In the genomic region with DNA sequence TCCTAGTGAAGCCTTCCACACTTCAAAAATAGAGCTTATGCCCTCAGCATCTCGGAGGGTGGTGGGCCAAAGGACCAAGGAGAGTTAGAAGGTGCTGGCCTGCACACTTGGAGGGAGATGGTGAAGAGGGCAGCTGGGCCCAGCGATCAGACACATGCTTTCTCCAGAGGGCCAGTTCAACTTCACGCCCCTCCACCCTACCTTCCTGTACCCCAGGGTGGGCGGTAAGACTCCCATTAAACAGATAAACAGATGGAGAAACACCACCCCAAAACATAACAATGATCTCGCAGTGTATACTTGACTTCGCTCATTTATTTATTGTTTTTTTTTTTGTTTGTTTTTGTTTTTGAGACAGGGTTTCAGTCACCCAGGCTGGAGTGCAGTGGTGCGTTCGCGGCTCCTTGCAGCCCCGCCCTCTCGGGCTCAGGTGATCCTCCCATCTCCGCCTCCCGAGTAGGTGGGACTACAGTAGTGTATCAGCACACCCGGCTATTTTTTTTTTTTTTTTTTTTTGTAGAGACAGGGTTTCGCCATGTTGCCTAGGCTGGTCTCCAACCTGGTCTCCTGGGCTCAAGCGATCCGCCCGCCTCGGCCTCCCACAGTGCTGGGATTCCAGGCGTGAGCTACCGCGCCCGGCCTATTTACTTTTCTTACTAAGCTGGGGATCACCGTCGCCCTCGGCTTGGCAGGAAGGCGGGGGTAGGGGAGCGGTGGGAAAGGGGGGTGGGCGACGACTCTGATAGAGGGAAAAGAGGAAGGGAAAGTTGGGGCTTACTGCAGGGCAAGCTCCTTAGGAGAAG, we compare ENCODE assay signal across 1 cellular context.
TF ChIP-seq lines count a peak whose summit lies in the region.

No MANE protein-coding gene starts in this region.

TF ChIP-seq in GM12878, 131 proteins besides CTCF, POLR2A, EP300 and RAD21 (continues in another document):
- TF ChIP-seq BCL11A (IDR thresholded peaks at IDR 0.05; ENCODE audit: low read depth, low read length) (no peak), BHLHE40 (IDR thresholded peaks at IDR 0.05; ENCODE audit: borderline replicate concordance in 1 of 2, low read depth in 2 of 2, low read length in 1 of 2) (0 out of 4 replicates have a peak, but pooled peaks of 1 of the 2 experiments have one; percentile 38), MEF2A (IDR thresholded peaks at IDR 0.05; ENCODE audit: insufficient read depth, low read depth, low read length) (no peak), MLLT1 (IDR thresholded peaks at IDR 0.05) (0 out of 2 replicates have a peak, but pooled peaks have one; percentile 42), WRNIP1 (IDR thresholded peaks at IDR 0.05; ENCODE audit: borderline replicate concordance, low read depth, low read length) (no peak), NBN (IDR thresholded peaks at IDR 0.05) (0 out of 2 replicates have a peak, but pooled peaks have one; percentile 57), CHD2 (IDR thresholded peaks at IDR 0.05; ENCODE audit: borderline replicate concordance, low read depth, low read length) (no peak), TCF3 (IDR thresholded peaks at IDR 0.05; ENCODE audit: borderline replicate concordance, insufficient read depth, low read depth, low read length) (no peak), PKNOX1 (IDR thresholded peaks at IDR 0.05) (no peak), SUPT20H (IDR thresholded peaks at IDR 0.05; ENCODE audit: borderline replicate concordance, control insufficient read depth, low read depth, low read length) (no peak), HSF1 (IDR thresholded peaks at IDR 0.05; ENCODE audit: low read depth, low read length) (no peak), PML (IDR thresholded peaks at IDR 0.05; ENCODE audit: low read length) (no peak; the same call in 1 of the 2 replicates), NR2C2 (IDR thresholded peaks at IDR 0.05; ENCODE audit: borderline replicate concordance, control insufficient read depth, insufficient read length, low read depth) (no peak), NFYA (IDR thresholded peaks at IDR 0.05; ENCODE audit: borderline replicate concordance, low read depth, low read length) (no peak), YY1 (IDR thresholded peaks at IDR 0.05; ENCODE audit: low read depth, low read length) (peak; percentile 74), ZBTB40 (IDR thresholded peaks at IDR 0.05; ENCODE audit: borderline replicate concordance) (no peak), HDAC2 (IDR thresholded peaks at IDR 0.05) (no peak), FOS (IDR thresholded peaks at IDR 0.05; ENCODE audit: borderline replicate concordance, extremely low read depth, insufficient read length) (no peak), SREBF1 (IDR thresholded peaks at IDR 0.05; ENCODE audit: low read length) (peak; percentile 35; the same call in 1 of the 2 replicates), BMI1 (IDR thresholded peaks at IDR 0.05; ENCODE audit: borderline replicate concordance) (no peak), RELB (IDR thresholded peaks at IDR 0.05; ENCODE audit: low read depth) (no peak; the same call in 1 of the 2 replicates), STAT3 (IDR thresholded peaks at IDR 0.05; ENCODE audit: low read depth, low read length) (no peak), SMAD1 (IDR thresholded peaks at IDR 0.05; ENCODE audit: low read depth, partially characterized antibody) (no peak), SMAD5 (IDR thresholded peaks at IDR 0.05; ENCODE audit: low read depth) (no peak)
- TF ChIP-seq, protein P1, sequence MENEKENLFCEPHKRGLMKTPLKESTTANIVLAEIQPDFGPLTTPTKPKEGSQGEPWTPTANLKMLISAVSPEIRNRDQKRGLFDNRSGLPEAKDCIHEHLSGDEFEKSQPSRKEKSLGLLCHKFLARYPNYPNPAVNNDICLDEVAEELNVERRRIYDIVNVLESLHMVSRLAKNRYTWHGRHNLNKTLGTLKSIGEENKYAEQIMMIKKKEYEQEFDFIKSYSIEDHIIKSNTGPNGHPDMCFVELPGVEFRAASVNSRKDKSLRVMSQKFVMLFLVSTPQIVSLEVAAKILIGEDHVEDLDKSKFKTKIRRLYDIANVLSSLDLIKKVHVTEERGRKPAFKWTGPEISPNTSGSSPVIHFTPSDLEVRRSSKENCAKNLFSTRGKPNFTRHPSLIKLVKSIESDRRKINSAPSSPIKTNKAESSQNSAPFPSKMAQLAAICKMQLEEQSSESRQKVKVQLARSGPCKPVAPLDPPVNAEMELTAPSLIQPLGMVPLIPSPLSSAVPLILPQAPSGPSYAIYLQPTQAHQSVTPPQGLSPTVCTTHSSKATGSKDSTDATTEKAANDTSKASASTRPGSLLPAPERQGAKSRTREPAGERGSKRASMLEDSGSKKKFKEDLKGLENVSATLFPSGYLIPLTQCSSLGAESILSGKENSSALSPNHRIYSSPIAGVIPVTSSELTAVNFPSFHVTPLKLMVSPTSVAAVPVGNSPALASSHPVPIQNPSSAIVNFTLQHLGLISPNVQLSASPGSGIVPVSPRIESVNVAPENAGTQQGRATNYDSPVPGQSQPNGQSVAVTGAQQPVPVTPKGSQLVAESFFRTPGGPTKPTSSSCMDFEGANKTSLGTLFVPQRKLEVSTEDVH (IDR thresholded peaks at IDR 0.05; ENCODE audit: low read depth, partially characterized antibody), result no peak
- TF ChIP-seq, protein P2, sequence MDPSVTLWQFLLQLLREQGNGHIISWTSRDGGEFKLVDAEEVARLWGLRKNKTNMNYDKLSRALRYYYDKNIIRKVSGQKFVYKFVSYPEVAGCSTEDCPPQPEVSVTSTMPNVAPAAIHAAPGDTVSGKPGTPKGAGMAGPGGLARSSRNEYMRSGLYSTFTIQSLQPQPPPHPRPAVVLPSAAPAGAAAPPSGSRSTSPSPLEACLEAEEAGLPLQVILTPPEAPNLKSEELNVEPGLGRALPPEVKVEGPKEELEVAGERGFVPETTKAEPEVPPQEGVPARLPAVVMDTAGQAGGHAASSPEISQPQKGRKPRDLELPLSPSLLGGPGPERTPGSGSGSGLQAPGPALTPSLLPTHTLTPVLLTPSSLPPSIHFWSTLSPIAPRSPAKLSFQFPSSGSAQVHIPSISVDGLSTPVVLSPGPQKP (IDR thresholded peaks at IDR 0.05; ENCODE audit: low read depth, low read length), result no peak
- TF ChIP-seq, protein P3, sequence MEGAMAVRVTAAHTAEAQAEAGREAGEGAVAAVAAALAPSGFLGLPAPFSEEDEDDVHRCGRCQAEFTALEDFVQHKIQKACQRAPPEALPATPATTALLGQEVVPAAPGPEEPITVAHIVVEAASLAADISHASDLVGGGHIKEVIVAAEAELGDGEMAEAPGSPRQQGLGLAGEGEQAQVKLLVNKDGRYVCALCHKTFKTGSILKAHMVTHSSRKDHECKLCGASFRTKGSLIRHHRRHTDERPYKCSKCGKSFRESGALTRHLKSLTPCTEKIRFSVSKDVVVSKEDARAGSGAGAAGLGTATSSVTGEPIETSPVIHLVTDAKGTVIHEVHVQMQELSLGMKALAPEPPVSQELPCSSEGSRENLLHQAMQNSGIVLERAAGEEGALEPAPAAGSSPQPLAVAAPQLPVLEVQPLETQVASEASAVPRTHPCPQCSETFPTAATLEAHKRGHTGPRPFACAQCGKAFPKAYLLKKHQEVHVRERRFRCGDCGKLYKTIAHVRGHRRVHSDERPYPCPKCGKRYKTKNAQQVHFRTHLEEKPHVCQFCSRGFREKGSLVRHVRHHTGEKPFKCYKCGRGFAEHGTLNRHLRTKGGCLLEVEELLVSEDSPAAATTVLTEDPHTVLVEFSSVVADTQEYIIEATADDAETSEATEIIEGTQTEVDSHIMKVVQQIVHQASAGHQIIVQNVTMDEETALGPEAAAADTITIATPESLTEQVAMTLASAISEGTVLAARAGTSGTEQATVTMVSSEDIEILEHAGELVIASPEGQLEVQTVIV (IDR thresholded peaks at IDR 0.05; ENCODE audit: borderline replicate concordance, partially characterized antibody), result no peak
- TF ChIP-seq, protein P4, sequence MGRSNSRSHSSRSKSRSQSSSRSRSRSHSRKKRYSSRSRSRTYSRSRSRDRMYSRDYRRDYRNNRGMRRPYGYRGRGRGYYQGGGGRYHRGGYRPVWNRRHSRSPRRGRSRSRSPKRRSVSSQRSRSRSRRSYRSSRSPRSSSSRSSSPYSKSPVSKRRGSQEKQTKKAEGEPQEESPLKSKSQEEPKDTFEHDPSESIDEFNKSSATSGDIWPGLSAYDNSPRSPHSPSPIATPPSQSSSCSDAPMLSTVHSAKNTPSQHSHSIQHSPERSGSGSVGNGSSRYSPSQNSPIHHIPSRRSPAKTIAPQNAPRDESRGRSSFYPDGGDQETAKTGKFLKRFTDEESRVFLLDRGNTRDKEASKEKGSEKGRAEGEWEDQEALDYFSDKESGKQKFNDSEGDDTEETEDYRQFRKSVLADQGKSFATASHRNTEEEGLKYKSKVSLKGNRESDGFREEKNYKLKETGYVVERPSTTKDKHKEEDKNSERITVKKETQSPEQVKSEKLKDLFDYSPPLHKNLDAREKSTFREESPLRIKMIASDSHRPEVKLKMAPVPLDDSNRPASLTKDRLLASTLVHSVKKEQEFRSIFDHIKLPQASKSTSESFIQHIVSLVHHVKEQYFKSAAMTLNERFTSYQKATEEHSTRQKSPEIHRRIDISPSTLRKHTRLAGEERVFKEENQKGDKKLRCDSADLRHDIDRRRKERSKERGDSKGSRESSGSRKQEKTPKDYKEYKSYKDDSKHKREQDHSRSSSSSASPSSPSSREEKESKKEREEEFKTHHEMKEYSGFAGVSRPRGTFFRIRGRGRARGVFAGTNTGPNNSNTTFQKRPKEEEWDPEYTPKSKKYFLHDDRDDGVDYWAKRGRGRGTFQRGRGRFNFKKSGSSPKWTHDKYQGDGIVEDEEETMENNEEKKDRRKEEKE (IDR thresholded peaks at IDR 0.05), result no peak
- TF ChIP-seq, protein P5, sequence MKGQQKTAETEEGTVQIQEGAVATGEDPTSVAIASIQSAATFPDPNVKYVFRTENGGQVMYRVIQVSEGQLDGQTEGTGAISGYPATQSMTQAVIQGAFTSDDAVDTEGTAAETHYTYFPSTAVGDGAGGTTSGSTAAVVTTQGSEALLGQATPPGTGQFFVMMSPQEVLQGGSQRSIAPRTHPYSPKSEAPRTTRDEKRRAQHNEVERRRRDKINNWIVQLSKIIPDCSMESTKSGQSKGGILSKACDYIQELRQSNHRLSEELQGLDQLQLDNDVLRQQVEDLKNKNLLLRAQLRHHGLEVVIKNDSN (IDR thresholded peaks at IDR 0.05; ENCODE audit: borderline replicate concordance, extremely low read length, insufficient read depth, low read depth, low read length), result no peak
